ENCODE assay signal across 15 cellular contexts in genomic region chr4:181959121-181959520, GRCh38.
DNase-seq lines count a peak whose midpoint lies in the region; ATAC-seq, FAIRE-seq and TF ChIP-seq lines count a peak whose summit lies in the region.
"Had no signal": no experiment of that assay in that cellular context is flagged by ENCODE, and none has a peak within 500 bp of the region (broad histone marks: within the 10 kb centered on the region; RNA-seq: fewer than 3 reads in every experiment).

No MANE protein-coding gene starts in this region.

- POLR2A ChIA-PET in AG04449 (lab: Yijun Ruan, JAX) = interaction anchor here (0.7 to 1.3 kb wide), 2 partner anchors 184 to 271 kb away, joined by 3 to 5 read pairs; no protein-coding TSS in a partner anchor

- H3K4me3 ChIP-seq in AG04449 (ENCODE audit: low read depth, low read length) (no peak overlapping the region), astrocyte of the cerebellum (ENCODE audit: low read depth, low read length) (no peak overlapping the region), upper lobe of right lung (no peak overlapping the region)
- H3K4me3 ChIP-seq: tibial artery had no signal

- TF ChIP-seq CTCF in AG04449 (IDR thresholded peaks at IDR 0.05; ENCODE audit: insufficient read depth, low read length, missing control alignments) (no peak), astrocyte of the cerebellum (IDR thresholded peaks at IDR 0.05; ENCODE audit: low read depth, low read length, missing control alignments) (no peak), upper lobe of right lung (IDR thresholded peaks at IDR 0.05) (no peak)

- no peak overlapping the region for H3K27ac ChIP-seq in upper lobe of right lung
- H3K27ac ChIP-seq: tibial artery had no signal

- no peaks in the 10 kb centered on the region for H3K27me3 ChIP-seq in upper lobe of right lung
- H3K27me3 ChIP-seq: tibial artery had no signal

- H3K36me3 ChIP-seq in upper lobe of right lung = no peaks in the 10 kb centered on the region
- H3K36me3 ChIP-seq: tibial artery had no signal

- CTCF ChIA-PET in AG04449 (lab: Yijun Ruan, JAX) = interaction anchor here (1.2 kb wide), 1 partner anchor 12 kb away, joined by 3 read pairs; no protein-coding TSS in a partner anchor

- in situ Hi-C loops in astrocyte of the cerebellum (cut with HindIII; ENCODE audit: low sequenced_read_pairs) = no loop called here

- FAIRE-seq in HTR-8/SVneo (lab: Jason Lieb, UNC) (peak; percentile 82), GM19239 (lab: Jason Lieb, UNC) (no peak)

- peak; percentile 65 for DNase-seq in AG04449 (ENCODE audit: low read depth, low spot score)
- peak; percentile 54 for DNase-seq in HTR-8/SVneo (ENCODE audit: insufficient read length, low spot score)
- DNase-seq in astrocyte of the cerebellum (ENCODE audit: low read depth) = peak; percentile 46
- DNase-seq in islet precursor cell = peak; percentile 86
- DNase-seq in GM19239 (ENCODE audit: insufficient read length, low spot score) = no peak
- DNase-seq in CD1c-positive myeloid dendritic cell (ENCODE audit: extremely low spot score) = no peak
- DNase-seq in upper lobe of right lung = no peak
- DNase-seq: activated CD4-positive, alpha-beta T cell treated with anti-CD3 and anti-CD28 coated beads for 4 hours; activated naive CD4-positive, alpha-beta T cell treated with Interleukin-2 at 50 U/mL for 16 hours; Karpas-422; NCI-H446 treated with DMSO at 0.1 percent for 48 hours; SIG-M5; tibial artery had no signal

- H3K4me1 ChIP-seq in upper lobe of right lung = no peaks in the 10 kb centered on the region

- no peak for ATAC-seq in HG02970 (IDR thresholded peaks at IDR 0.05; ENCODE audit: low FRiP score, unreplicated experiment)
- no peak for ATAC-seq in upper lobe of right lung
- ATAC-seq: sciatic nerve had no signal

- intact Hi-C loops in upper lobe of right lung (cut with DNase I) = no loop called here

- H3K9me3 ChIP-seq in upper lobe of right lung = no peaks in the 10 kb centered on the region
- H3K9me3 ChIP-seq: tibial artery had no signal

Comparison
In these comparisons a context has a peak if more than half of its experiments do, and no peak if none do; other contexts are left out.
1. DNase-seq: peak in AG04449 (single experiment), HTR-8/SVneo (single experiment), astrocyte of the cerebellum (single experiment) and islet precursor cell (single experiment); none in GM19239 (single experiment), CD1c-positive myeloid dendritic cell (single experiment) and upper lobe of right lung (single experiment).